Comparison of ENCODE assay signal across 9 cellular contexts in genomic region chr4:158821228-158822009, GRCh38. TPM values are rescaled to one million over a fixed set of nuclear protein-coding genes. Genes with fewer than 3 reads are reported as not detected.
DNase-seq lines count a peak whose midpoint lies in the region; ATAC-seq and TF ChIP-seq lines count a peak whose summit lies in the region.
"Had no signal": no experiment of that assay in that cellular context is flagged by ENCODE, and none has a peak within 500 bp of the region (broad histone marks: within the 10 kb centered on the region; RNA-seq: fewer than 3 reads in every experiment).

No MANE protein-coding gene starts in this region.

- H3K36me3 ChIP-seq in colonic mucosa (no peaks in the 10 kb centered on the region), subcutaneous abdominal adipose tissue (ENCODE audit: control insufficient read depth in 5 of 5, insufficient read depth in 5 of 5, low read length in 5 of 5) (no peaks in the 10 kb centered on the region)

- intact Hi-C loops in activated naive CD4-positive, alpha-beta T cell treated with anti-CD3 and anti-CD28 coated beads for 36 hours (cut with micrococcal nuclease), result no loop called here
- intact Hi-C loops in colonic mucosa (cut with DNase I), result loop anchor here (5.0 kb wide), 1 partner anchor 44 kb away; no protein-coding TSS in a partner anchor

- peaks cover 2% of the 10 kb centered on the region for H3K36me3 Mint-ChIP-seq in activated naive CD4-positive, alpha-beta T cell treated with anti-CD3 and anti-CD28 coated beads for 36 hours (ENCODE audit: low read depth)
- peaks cover 3% of the 10 kb centered on the region for H3K36me3 Mint-ChIP-seq in T-helper 2 cell treated with Interferon-gamma antibody and Interleukin-4, amounts not matched to agents 5 μg/mL and 100 μg/mL, for 36 hours (ENCODE audit: low read depth)

- peaks cover 25% of the 10 kb centered on the region for H3K4me1 ChIP-seq in colonic mucosa
- H3K4me1 ChIP-seq in subcutaneous abdominal adipose tissue (ENCODE audit: control insufficient read depth in 5 of 5, insufficient read depth in 5 of 5, low read length in 5 of 5), result peaks cover 22 to 86% (median 73%) of the 10 kb centered on the region in 5 donors

- CTCF ChIA-PET in activated naive CD4-positive, alpha-beta T cell treated with anti-CD3 and anti-CD28 coated beads for 36 hours (lab: Charles Lee), result interaction anchor here (0.9 to 2.0 kb wide), 2 partner anchors 9 to 11 kb away, joined by 3 to 7 read pairs; no protein-coding TSS in a partner anchor

- H3K9me3 Mint-ChIP-seq in activated naive CD4-positive, alpha-beta T cell treated with anti-CD3 and anti-CD28 coated beads for 36 hours, result no peaks in the 10 kb centered on the region
- H3K9me3 Mint-ChIP-seq in T-helper 2 cell treated with Interferon-gamma antibody and Interleukin-4, amounts not matched to agents 5 μg/mL and 100 μg/mL, for 36 hours, result no peaks in the 10 kb centered on the region

- H3K27me3 Mint-ChIP-seq in activated naive CD4-positive, alpha-beta T cell treated with anti-CD3 and anti-CD28 coated beads for 36 hours (ENCODE audit: low read depth), result no peaks in the 10 kb centered on the region
- no peaks in the 10 kb centered on the region for H3K27me3 Mint-ChIP-seq in T-helper 2 cell treated with Interferon-gamma antibody and Interleukin-4, amounts not matched to agents 5 μg/mL and 100 μg/mL, for 36 hours (ENCODE audit: low read depth)

- peak overlapping the region in 1 of 2 donors; percentile 32 for H3K9ac ChIP-seq in colonic mucosa (ENCODE audit: low read depth in 2 of 2, low read length in 2 of 2)
- peak overlapping the region in 3 of 5 donors; percentile 36 to 64 (median 42) for H3K9ac ChIP-seq in subcutaneous abdominal adipose tissue (ENCODE audit: low read length in 5 of 5)

- no peak overlapping the region for H3K4me3 Mint-ChIP-seq in activated naive CD4-positive, alpha-beta T cell treated with anti-CD3 and anti-CD28 coated beads for 36 hours
- no peak overlapping the region for H3K4me3 Mint-ChIP-seq in T-helper 2 cell treated with Interferon-gamma antibody and Interleukin-4, amounts not matched to agents 5 μg/mL and 100 μg/mL, for 36 hours

- peak; percentile 35 for DNase-seq in activated naive CD4-positive, alpha-beta T cell treated with anti-CD3 and anti-CD28 coated beads for 36 hours
- no peak for DNase-seq in activated naive CD4-positive, alpha-beta T cell (lab: John Stamatoyannopoulos, UW)
- DNase-seq in colonic mucosa (no peak), AML-193 (lab: John Stamatoyannopoulos, UW) (no peak), cortex of kidney (lab: John Stamatoyannopoulos, UW) (no peak)
- DNase-seq in T-helper 2 cell treated with Interferon-gamma antibody and Interleukin-4, amounts not matched to agents 5 μg/mL and 100 μg/mL, for 36 hours (ENCODE audit: low spot score), result no peak
- DNase-seq: NCI-H524 had no signal

- peak; percentile 28 for ATAC-seq in HG03097 (IDR thresholded peaks at IDR 0.05; ENCODE audit: low FRiP score, unreplicated experiment)

- peaks cover 63% of the 10 kb centered on the region for H3K4me1 Mint-ChIP-seq in activated naive CD4-positive, alpha-beta T cell treated with anti-CD3 and anti-CD28 coated beads for 36 hours (ENCODE audit: low read depth)
- H3K4me1 Mint-ChIP-seq in T-helper 2 cell treated with Interferon-gamma antibody and Interleukin-4, amounts not matched to agents 5 μg/mL and 100 μg/mL, for 36 hours (ENCODE audit: low read depth), result peaks cover 59% of the 10 kb centered on the region

- no peak overlapping the region for H3K4me3 ChIP-seq in colonic mucosa
- no peak overlapping the region for H3K4me3 ChIP-seq in subcutaneous abdominal adipose tissue (ENCODE audit: low read depth in 1 of 5, low read length in 5 of 5)

- TF ChIP-seq CTCF in colonic mucosa (IDR thresholded peaks at IDR 0.05), result no peak

- H3K27me3 ChIP-seq in colonic mucosa, result no peaks in the 10 kb centered on the region
- H3K27me3 ChIP-seq in subcutaneous abdominal adipose tissue (ENCODE audit: control insufficient read depth in 5 of 5, insufficient read depth in 4 of 5, low read length in 5 of 5), result no peaks in the 10 kb centered on the region

- peak overlapping the region; percentile 65 for H3K27ac ChIP-seq in colonic mucosa
- H3K27ac ChIP-seq in subcutaneous abdominal adipose tissue (ENCODE audit: low read depth, low read length), result peak overlapping the region; percentile 88

- H3K27ac Mint-ChIP-seq in activated naive CD4-positive, alpha-beta T cell treated with anti-CD3 and anti-CD28 coated beads for 36 hours, result no peak overlapping the region
- no peak overlapping the region for H3K27ac Mint-ChIP-seq in T-helper 2 cell treated with Interferon-gamma antibody and Interleukin-4, amounts not matched to agents 5 μg/mL and 100 μg/mL, for 36 hours

- H3K9me3 ChIP-seq in colonic mucosa, result no peaks in the 10 kb centered on the region
- H3K9me3 ChIP-seq in subcutaneous abdominal adipose tissue (ENCODE audit: control insufficient read depth in 5 of 5, low read length in 5 of 5), result no peaks in the 10 kb centered on the region

RNA-seq across cellular contexts. Expression of gene FNIP2, which starts 52.6 kb away (rescaled TPM):
- 10 to 100 TPM; 10.1 to 11.3 TPM for total RNA-seq in activated naive CD4-positive, alpha-beta T cell treated with anti-CD3 and anti-CD28 coated beads for 36 hours
- 10 to 100 TPM; 56.2 to 89.6 TPM for total RNA-seq in colonic mucosa

Comparison
In these comparisons a context has a peak if more than half of its experiments do, and no peak if none do; other contexts are left out.
1. RNA of gene FNIP2, which starts 52.6 kb away (total RNA-seq): 56.2 to 89.6 TPM in colonic mucosa; 10.1 to 11.3 TPM in activated naive CD4-positive, alpha-beta T cell treated with anti-CD3 and anti-CD28 coated beads for 36 hours; every median in the first group is over 4 times any median in the second.